In genomic region chr4:25654971-25655963, GRCh38 we compare ENCODE assay signal across 1 cellular context.
TF ChIP-seq lines count a peak whose summit lies in the region.

Gene SLC34A2 (plus strand): TSS chr4:25655851. CDS start chr4:25662501, 6,650 bp downstream.

TF ChIP-seq in GM23338, 12 proteins besides CTCF, POLR2A, EP300 and RAD21 (continued from another document):
- TF ChIP-seq, protein P1, sequence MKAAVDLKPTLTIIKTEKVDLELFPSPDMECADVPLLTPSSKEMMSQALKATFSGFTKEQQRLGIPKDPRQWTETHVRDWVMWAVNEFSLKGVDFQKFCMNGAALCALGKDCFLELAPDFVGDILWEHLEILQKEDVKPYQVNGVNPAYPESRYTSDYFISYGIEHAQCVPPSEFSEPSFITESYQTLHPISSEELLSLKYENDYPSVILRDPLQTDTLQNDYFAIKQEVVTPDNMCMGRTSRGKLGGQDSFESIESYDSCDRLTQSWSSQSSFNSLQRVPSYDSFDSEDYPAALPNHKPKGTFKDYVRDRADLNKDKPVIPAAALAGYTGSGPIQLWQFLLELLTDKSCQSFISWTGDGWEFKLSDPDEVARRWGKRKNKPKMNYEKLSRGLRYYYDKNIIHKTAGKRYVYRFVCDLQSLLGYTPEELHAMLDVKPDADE (IDR thresholded peaks at IDR 0.05): no peak
